Comparison of ENCODE assay signal across 14 cellular contexts in genomic region chr10:78755877-78756455, GRCh38.
DNase-seq lines count a peak whose midpoint lies in the region; ATAC-seq, FAIRE-seq and TF ChIP-seq lines count a peak whose summit lies in the region.
"Had no signal": no experiment of that assay in that cellular context is flagged by ENCODE, and none has a peak within 500 bp of the region (broad histone marks: within the 10 kb centered on the region; RNA-seq: fewer than 3 reads in every experiment).

No MANE protein-coding gene starts in this region.

- TF ChIP-seq CTCF in Calu3 (IDR thresholded peaks at IDR 0.05; ENCODE audit: unreplicated experiment) (no peak), PC-3 (conservative IDR thresholded peaks at IDR 0.05; ENCODE audit: low read depth, low read length) (no peak), fibroblast of the aortic adventitia (IDR thresholded peaks at IDR 0.05; ENCODE audit: insufficient read depth, low read length) (no peak), gastrocnemius medialis (IDR thresholded peaks at IDR 0.05 in 4 of 5, conservative IDR thresholded peaks at IDR 0.05 in 1 of 5) (no peak), kidney (IDR thresholded peaks at IDR 0.05; ENCODE audit: borderline replicate concordance, extremely low read depth, insufficient read depth) (no peak)

- POLR2A ChIA-PET in PC-3 (lab: Charles Lee; ENCODE audit: unreplicated experiment) = interaction anchor here (0.6 kb wide), 1 partner anchor 328 kb away, joined by 3 read pairs; no protein-coding TSS in a partner anchor

- H3K27me3 ChIP-seq in PC-3 (ENCODE audit: low read length) = no peaks in the 10 kb centered on the region
- H3K27me3 ChIP-seq in gastrocnemius medialis = no peaks in the 10 kb centered on the region
- H3K27me3 ChIP-seq in HAP-1 (ENCODE audit: low read depth) = no peaks in the 10 kb centered on the region

- H3K4me1 ChIP-seq in PC-3 (ENCODE audit: insufficient read depth, low read length) (peaks cover 28% of the 10 kb centered on the region), gastrocnemius medialis (peaks cover 12 to 18% of the 10 kb centered on the region in 2 donors), HAP-1 (0 out of 2 replicates have a peak, but pooled peaks cover 2% of the 10 kb centered on the region), kidney (ENCODE audit: control insufficient read depth in 1 of 2, insufficient read depth in 1 of 2, low read depth in 1 of 2, low read length in 2 of 2) (peaks cover 0 to 9% of the 10 kb centered on the region in 2 donors)

- H3K9ac ChIP-seq in PC-3 (ENCODE audit: low read length) (peak overlapping the region; percentile 9; the same call in 1 of the 2 replicates), kidney (ENCODE audit: low read length in 2 of 2) (no peak overlapping the region)

- H3K27ac ChIP-seq in PC-3 (ENCODE audit: low read length) (peak overlapping the region; percentile 73), gastrocnemius medialis (peak overlapping the region; percentile 53 to 56 (median 54)), kidney (ENCODE audit: low read depth in 2 of 2, low read length in 2 of 2) (peak overlapping the region in 1 of 2 donors; percentile 66)

- no peak for FAIRE-seq in kidney (lab: Jason Lieb, UNC)

- DNase-seq in Calu3 (no peak), PC-3 (peak; percentile 58), fibroblast of the aortic adventitia (ENCODE audit: low read depth) (peak; percentile 49), gastrocnemius medialis (no peak), HAP-1 (ENCODE audit: low spot score in 2 of 2) (no peak), left colon (no peak), kidney (no peak), left lobe of liver (ENCODE audit: low spot score) (no peak)
- DNase-seq: COR-L47; effector memory CD4-positive, alpha-beta T cell; Karpas-422; NCI-H1417 treated with DMSO at 0.1 percent for 48 hours; nephron progenitor cell had no signal

- H4K20me1 ChIP-seq in PC-3 (ENCODE audit: low read length) = no peaks in the 10 kb centered on the region

- H3K36me3 ChIP-seq in PC-3 (ENCODE audit: low read depth, low read length) (no peaks in the 10 kb centered on the region), gastrocnemius medialis (no peaks in the 10 kb centered on the region), HAP-1 (replicated peaks) (no peaks in the 10 kb centered on the region), kidney (ENCODE audit: control insufficient read depth in 1 of 2, insufficient read depth in 2 of 2, low read length in 2 of 2) (no peaks in the 10 kb centered on the region)

- peaks cover 5% of the 10 kb centered on the region for H3K36me3 Mint-ChIP-seq in Calu3 (ENCODE audit: insufficient read depth, unreplicated experiment)

- peaks cover 6% of the 10 kb centered on the region for H3F3A ChIP-seq in PC-3 (ENCODE audit: low read length, unreplicated experiment)

- no peaks in the 10 kb centered on the region for H3K79me2 ChIP-seq in PC-3 (ENCODE audit: low read length)

- no peak for ATAC-seq in PC-3
- ATAC-seq in gastrocnemius medialis = no peak
- ATAC-seq in left colon = no peak
- ATAC-seq in left lobe of liver = no peak

- in situ Hi-C loops in gastrocnemius medialis (cut with MboI; ENCODE audit: low sequenced_read_pairs in 4 of 4) = no loop called here
- in situ Hi-C loops in HAP-1 (cut with MboI; ENCODE audit: low sequenced_read_pairs) = no loop called here

- no peaks in the 10 kb centered on the region for H3K9me2 ChIP-seq in PC-3 (replicated peaks; ENCODE audit: low read length)

- no peaks in the 10 kb centered on the region for H3K9me3 ChIP-seq in PC-3 (ENCODE audit: low read length)
- H3K9me3 ChIP-seq in gastrocnemius medialis = no peaks in the 10 kb centered on the region
- no peaks in the 10 kb centered on the region for H3K9me3 ChIP-seq in HAP-1
- no peaks in the 10 kb centered on the region for H3K9me3 ChIP-seq in kidney (ENCODE audit: control insufficient read depth in 1 of 2, low read length in 2 of 2)

- no peaks in the 10 kb centered on the region for H3K9me3 Mint-ChIP-seq in Calu3 (ENCODE audit: low read depth, unreplicated experiment)
- H3K9me3 Mint-ChIP-seq: nephron progenitor cell; stimulated activated naive CD8-positive, alpha-beta T cell treated with anti-CD3 and anti-CD28 coated beads, Interleukin-15, Interleukin-2, amounts not matched to agents 100 ng/mL and 50 ng/mL, for 24 hours had no signal

- CTCF ChIA-PET in Calu3 (lab: Charles Lee) = interaction anchor here (1.0 to 1.6 kb wide), 3 partner anchors 23 to 428 kb away, joined by 3 to 5 read pairs (median 5); no protein-coding TSS in a partner anchor
- CTCF ChIA-PET in PC-3 (lab: Charles Lee) = interaction anchor here (0.5 to 1.4 kb wide), 4 partner anchors 218 to 439 kb away, joined by 3 to 7 read pairs (median 3); no protein-coding TSS in a partner anchor

- intact Hi-C loops in Calu3 (cut with micrococcal nuclease; ENCODE audit: unreplicated experiment) (loop anchor here (10.0 kb wide), 1 partner anchor 219 kb away; no protein-coding TSS in a partner anchor), PC-3 (cut with micrococcal nuclease) (loop anchor here (2.0 to 10.0 kb wide), 2 partner anchors 209 to 501 kb away; no protein-coding TSS in a partner anchor), gastrocnemius medialis (cut with DNase I; ENCODE audit: low total_unique reads) (loop anchor here (5.0 kb wide), 1 partner anchor 316 kb away; no protein-coding TSS in a partner anchor), left colon (cut with DNase I, micrococcal nuclease) (no loop called here), kidney (cut with DNase I) (no loop called here)

- no TSS peak for BruUV-seq in Calu3 (replicated peaks; lab: Mats Ljungman, UMichigan)
- BruUV-seq in PC-3 (replicated peaks; lab: Mats Ljungman, UMichigan) = no TSS peak

- H3K27me3 Mint-ChIP-seq in Calu3 (ENCODE audit: unreplicated experiment) = peaks cover 9% of the 10 kb centered on the region

- H3K4me2 ChIP-seq in PC-3 (ENCODE audit: low read length) = peak overlapping the region; percentile 24

- H3K27ac Mint-ChIP-seq in Calu3 (ENCODE audit: unreplicated experiment) = peak overlapping the region; percentile 43
- H3K27ac Mint-ChIP-seq: nephron progenitor cell had no signal

- TF ChIP-seq POLR2A in gastrocnemius medialis (IDR thresholded peaks at IDR 0.05) = no peak

- no peak overlapping the region for H3K4me3 ChIP-seq in PC-3 (ENCODE audit: low read length)
- no peak overlapping the region for H3K4me3 ChIP-seq in fibroblast of the aortic adventitia (ENCODE audit: low read depth, low read length)
- no peak overlapping the region for H3K4me3 ChIP-seq in gastrocnemius medialis
- H3K4me3 ChIP-seq in HAP-1 = no peak overlapping the region
- no peak overlapping the region for H3K4me3 ChIP-seq in kidney (ENCODE audit: low read length in 2 of 2)

- H2AFZ ChIP-seq in PC-3 (ENCODE audit: low read length) = peak overlapping the region; percentile 46

- no peak overlapping the region for H3K4me3 Mint-ChIP-seq in Calu3 (ENCODE audit: low read depth, unreplicated experiment)
- H3K4me3 Mint-ChIP-seq: nephron progenitor cell; stimulated activated naive CD8-positive, alpha-beta T cell treated with anti-CD3 and anti-CD28 coated beads, Interleukin-15, Interleukin-2, amounts not matched to agents 100 ng/mL and 50 ng/mL, for 24 hours had no signal

- H3K4me1 Mint-ChIP-seq in Calu3 (ENCODE audit: low read depth, unreplicated experiment) = peaks cover 29% of the 10 kb centered on the region

Comparison
In these comparisons a context has a peak if more than half of its experiments do, and no peak if none do; other contexts are left out.
1. DNase-seq: peak in PC-3 (single experiment) and fibroblast of the aortic adventitia (single experiment); none in Calu3 (single experiment), gastrocnemius medialis (0 of 2), HAP-1 (0 of 2), left colon (0 of 2), kidney (single experiment) and left lobe of liver (single experiment).
2. intact Hi-C loops: an anchor here in Calu3 (10.0 kb wide), PC-3 (2.0 to 10.0 kb wide) and gastrocnemius medialis (5.0 kb wide); none called in left colon and kidney.